In genomic region chr7:38349869-38350583, GRCh38 we compare ENCODE assay signal across 8 cellular contexts.
A peak's percentile ranks its signal among the peaks of the same experiment; 100 is the strongest.
DNase-seq lines count a peak whose midpoint lies in the region; ATAC-seq and TF ChIP-seq lines count a peak whose summit lies in the region.
"Not testable (repeated sequence)": the region's sequence is repeated elsewhere in the genome, so short reads cannot be mapped to it uniquely, and the experiment has no call there.

No MANE protein-coding gene starts in this region.

- H3K9me3 ChIP-seq in AG04450 (ENCODE audit: control insufficient read depth, insufficient read depth, low read length); OCI-LY1 (ENCODE audit: low read length); neural progenitor cell (ENCODE audit: low read depth): not testable (repeated sequence)

- not testable (repeated sequence) for H3K27ac ChIP-seq in AG04450 (ENCODE audit: low read depth, low read length); OCI-LY1 (ENCODE audit: low read depth, low read length, poor library complexity, severe bottlenecking); neural progenitor cell

- not testable (repeated sequence) for DNase-seq in AG04450 (ENCODE audit: low read depth, low spot score)
- DNase-seq in activated T-cell treated with anti-CD3 and anti-CD28 coated beads for 4 hours (peak; percentile 39), epithelial cell of esophagus (ENCODE audit: low read depth) (peak; percentile 23), neural progenitor cell (ENCODE audit: low spot score) (peak; percentile 39)

- ATAC-seq in GM18499 (IDR thresholded peaks at IDR 0.05; ENCODE audit: insufficient read depth, unreplicated experiment) (peak; percentile 64), GM21723 (IDR thresholded peaks at IDR 0.05; ENCODE audit: unreplicated experiment) (peak; percentile 79), HG03378 (IDR thresholded peaks at IDR 0.05; ENCODE audit: unreplicated experiment) (peak; percentile 75)

- H3K9me2 ChIP-seq in OCI-LY1 (ENCODE audit: low read depth, low read length) = not testable (repeated sequence)

- CTCF ChIA-PET in AG04450 (lab: Charles Lee) = interaction anchor here (0.6 to 3.3 kb wide), 4 partner anchors 10 to 134 kb away, joined by 3 to 18 read pairs (median 6); no protein-coding TSS in a partner anchor

- H3K4me3 ChIP-seq in AG04450 (ENCODE audit: low read depth, low read length); OCI-LY1 (ENCODE audit: low read depth, low read length, poor library complexity, severe bottlenecking); epithelial cell of esophagus (ENCODE audit: low read length); neural progenitor cell: not testable (repeated sequence)

- H3K36me3 ChIP-seq in OCI-LY1 (ENCODE audit: insufficient read depth, low read length); neural progenitor cell: not testable (repeated sequence)

- H3K27me3 Mint-ChIP-seq in neural progenitor cell (ENCODE audit: insufficient read depth, low read depth) = not testable (repeated sequence)

- H3K27ac Mint-ChIP-seq in neural progenitor cell = not testable (repeated sequence)

- H4K20me1 ChIP-seq in OCI-LY1 (ENCODE audit: insufficient read depth, low read length); neural progenitor cell (ENCODE audit: low read depth): not testable (repeated sequence)

- not testable (repeated sequence) for H3K36me3 Mint-ChIP-seq in neural progenitor cell

- not testable (repeated sequence) for H2AFZ ChIP-seq in OCI-LY1 (ENCODE audit: low read length)
- H2AFZ ChIP-seq in neural progenitor cell (replicated peaks) = peak overlapping the region; percentile 63

- H3K27me3 ChIP-seq in AG04450 (ENCODE audit: control insufficient read depth, insufficient read depth, low read length); OCI-LY1 (ENCODE audit: insufficient read depth, low read length); neural progenitor cell: not testable (repeated sequence)

- not testable (repeated sequence) for H3K4me3 Mint-ChIP-seq in neural progenitor cell

- H3K4me1 Mint-ChIP-seq in neural progenitor cell = not testable (repeated sequence)

- TF ChIP-seq CTCF in AG04450 (IDR thresholded peaks at IDR 0.05; ENCODE audit: low read depth, low read length) (0 out of 2 replicates have a peak, but pooled peaks have one; percentile 10), OCI-LY1 (IDR thresholded peaks at IDR 0.05; ENCODE audit: low read length) (peak; percentile 30; the same call in 1 of the 2 replicates), neural progenitor cell (IDR thresholded peaks at IDR 0.05) (peak; percentile 39)
- not testable (repeated sequence) for TF ChIP-seq CTCF in epithelial cell of esophagus (IDR thresholded peaks at IDR 0.05; ENCODE audit: insufficient read depth, low read depth, low read length, missing control alignments)

- H3K79me2 ChIP-seq in OCI-LY1 (ENCODE audit: insufficient read depth, low read length); neural progenitor cell (ENCODE audit: low read depth): not testable (repeated sequence)

- not testable (repeated sequence) for H3K4me2 ChIP-seq in OCI-LY1 (ENCODE audit: low read length); neural progenitor cell

- H3K4me1 ChIP-seq in OCI-LY1 (ENCODE audit: insufficient read depth, low read length, severe bottlenecking) = peaks cover 13% of the 10 kb centered on the region
- H3K4me1 ChIP-seq in neural progenitor cell = not testable (repeated sequence)

- H3K9me3 Mint-ChIP-seq in neural progenitor cell = not testable (repeated sequence)

- not testable (repeated sequence) for H3F3A ChIP-seq in OCI-LY1 (ENCODE audit: insufficient read depth, low read length); neural progenitor cell (ENCODE audit: low read depth)

- not testable (repeated sequence) for H3K9ac ChIP-seq in OCI-LY1 (ENCODE audit: low read length); neural progenitor cell

- POLR2A ChIA-PET in AG04450 (lab: Yijun Ruan, JAX) = not testable (repeated sequence)
